Comparison of ENCODE assay signal across 2 cellular contexts in the genomic region with DNA sequence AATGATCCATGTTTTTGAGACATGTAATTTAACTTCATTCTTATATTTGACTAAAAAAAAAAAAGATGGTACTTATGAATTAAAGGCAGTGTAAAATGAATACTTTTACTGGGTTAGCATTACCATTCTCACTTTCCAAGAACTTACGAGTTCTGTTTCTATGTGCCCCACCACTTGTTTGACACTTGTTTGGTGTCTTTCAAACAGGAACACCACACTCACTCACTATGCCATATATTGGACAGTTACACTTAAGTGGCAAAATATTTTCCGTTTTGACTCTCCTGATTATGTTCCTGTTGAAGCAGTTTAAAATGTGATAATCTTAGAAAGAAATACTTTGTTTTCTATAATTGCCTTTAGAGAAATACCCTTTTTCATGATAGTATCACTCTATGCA.
"Had no signal": no experiment of that assay in that cellular context is flagged by ENCODE, and none has a peak within 500 bp of the region (broad histone marks: within the 10 kb centered on the region; RNA-seq: fewer than 3 reads in every experiment).

No MANE protein-coding gene starts in this region.

- DNase-seq: GDM1, GF-D8 had no signal
